ENCODE assay signal across 34 cellular contexts in genomic region chr5:89067362-89067761, GRCh38.
"Had no signal": no experiment of that assay in that cellular context is flagged by ENCODE, and none has a peak within 500 bp of the region (broad histone marks: within the 10 kb centered on the region; RNA-seq: fewer than 3 reads in every experiment).

No MANE protein-coding gene starts in this region.

- H3K4me3 ChIP-seq: MG63 had no signal

- DNase-seq: Karpas-422, Kasumi-1, MG63, MM.1S, MV-4-11, NCI-H1048, NCI-H1092, NCI-H1092 treated with DMSO at 0.1 percent for 48 hours, NCI-H1105, NCI-H1105 treated with DMSO at 0.1 percent for 48 hours, NCI-H1417, NCI-H1417 treated with DMSO at 0.1 percent for 48 hours, NCI-H1436, NCI-H1436 treated with DMSO at 0.1 percent for 48 hours, NCI-H146, NCI-H1694, NCI-H1694 treated with DMSO at 0.1 percent for 48 hours, NCI-H187, NCI-H187 treated with DMSO at 0.1 percent for 48 hours, NCI-H1930, NCI-H2029, NCI-H2029 treated with DMSO at 0.1 percent for 48 hours, NCI-H2081, NCI-H2081 treated with DMSO at 0.1 percent for 48 hours, NCI-H2107, NCI-H2171, NCI-H2171 treated with DMSO at 0.1 percent for 48 hours, NCI-H2227 treated with DMSO at 0.1 percent for 48 hours, NCI-H226, NCI-H345, NCI-H446, NCI-H446 treated with DMSO at 0.1 percent for 48 hours, NCI-H510A, NCI-H510A treated with DMSO at 0.1 percent for 48 hours had no signal

- H3K27me3 ChIP-seq: MG63 had no signal

- H3K9me3 ChIP-seq: MG63 had no signal

- H3K36me3 ChIP-seq: MG63 had no signal
